Comparison of ENCODE assay signal across 35 cellular contexts in the genomic region with DNA sequence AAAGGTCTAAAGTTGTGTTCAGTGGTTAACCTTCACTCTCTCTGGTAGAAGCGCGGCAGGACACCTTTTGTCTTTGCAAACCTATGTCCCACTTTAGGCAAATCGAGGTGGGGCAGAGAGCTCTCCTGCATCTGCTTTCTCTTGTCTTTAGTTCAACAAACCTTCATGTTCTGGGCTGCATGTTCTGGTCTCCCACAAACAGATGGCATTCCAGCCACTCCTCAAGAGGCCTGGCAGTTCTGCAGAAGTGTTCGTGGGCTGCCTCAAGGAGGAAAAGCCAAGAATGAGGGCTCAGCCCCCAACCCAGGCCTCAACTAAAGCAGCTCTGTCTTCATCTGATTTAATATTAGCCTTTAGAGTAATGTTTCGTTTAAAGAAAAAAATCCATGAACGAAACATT.
"Had no signal": no experiment of that assay in that cellular context is flagged by ENCODE, and none has a peak within 500 bp of the region (broad histone marks: within the 10 kb centered on the region; RNA-seq: fewer than 3 reads in every experiment).

No MANE protein-coding gene starts in this region.

- H3K36me3 ChIP-seq: MG63 had no signal

- H3K4me3 ChIP-seq: MG63 had no signal

- H3K27me3 ChIP-seq: MG63 had no signal

- DNase-seq: Karpas-422, Kasumi-1, MG63, MM.1S, MV-4-11, NCI-H1048, NCI-H1092, NCI-H1092 treated with DMSO at 0.1 percent for 48 hours, NCI-H1105, NCI-H1105 treated with DMSO at 0.1 percent for 48 hours, NCI-H1417, NCI-H1417 treated with DMSO at 0.1 percent for 48 hours, NCI-H1436, NCI-H1436 treated with DMSO at 0.1 percent for 48 hours, NCI-H146, NCI-H1694, NCI-H1694 treated with DMSO at 0.1 percent for 48 hours, NCI-H187, NCI-H187 treated with DMSO at 0.1 percent for 48 hours, NCI-H1930, NCI-H2029, NCI-H2029 treated with DMSO at 0.1 percent for 48 hours, NCI-H2081, NCI-H2081 treated with DMSO at 0.1 percent for 48 hours, NCI-H2107, NCI-H2171, NCI-H2171 treated with DMSO at 0.1 percent for 48 hours, NCI-H2227 treated with DMSO at 0.1 percent for 48 hours, NCI-H226, NCI-H345, NCI-H446, NCI-H446 treated with DMSO at 0.1 percent for 48 hours, NCI-H510A, NCI-H510A treated with DMSO at 0.1 percent for 48 hours, NCI-H524 had no signal
